ENCODE assay signal across 9 cellular contexts in the genomic region with DNA sequence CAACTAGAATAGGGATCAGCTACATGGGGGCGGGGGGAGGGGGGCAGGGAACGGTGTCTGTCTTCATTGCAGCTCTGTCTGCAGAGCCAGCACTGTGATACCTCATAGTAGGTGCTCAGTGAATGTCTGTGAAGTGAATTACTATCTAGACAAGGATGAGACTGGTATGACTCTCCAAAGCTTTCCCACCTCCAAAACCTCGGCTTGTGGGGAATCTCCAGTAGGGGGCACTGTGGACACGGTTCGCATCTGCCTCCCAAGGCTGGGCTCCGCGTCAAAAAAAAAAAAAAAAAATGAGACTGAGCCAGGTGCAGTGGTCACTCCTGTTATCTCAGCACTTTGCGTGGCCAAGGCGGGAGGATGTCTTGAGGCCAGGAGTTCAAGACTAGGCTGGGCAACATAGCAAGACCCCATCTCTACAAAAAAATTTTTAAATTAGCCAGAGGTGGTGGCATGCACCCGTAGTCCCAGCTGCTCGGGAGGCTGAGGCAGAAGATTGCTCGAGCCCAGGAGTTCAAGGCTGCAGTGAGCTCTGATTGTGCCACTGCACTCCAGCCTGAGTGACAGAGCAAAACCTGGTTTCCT. TPM values are rescaled to one million over a fixed set of nuclear protein-coding genes. Genes with fewer than 3 reads are reported as not detected.
DNase-seq lines count a peak whose midpoint lies in the region; FAIRE-seq and TF ChIP-seq lines count a peak whose summit lies in the region.
"Had no signal": no experiment of that assay in that cellular context is flagged by ENCODE, and none has a peak within 500 bp of the region (broad histone marks: within the 10 kb centered on the region; RNA-seq: fewer than 3 reads in every experiment).

No MANE protein-coding gene starts in this region.

- no peaks in the 10 kb centered on the region for H3K9me3 Mint-ChIP-seq in astrocyte (ENCODE audit: unreplicated experiment)
- H3K9me3 Mint-ChIP-seq: CD4-positive, CD25-positive, alpha-beta regulatory T cell had no signal

- FAIRE-seq in astrocyte (lab: Jason Lieb, UNC) = peak; percentile 13

- H3K4me2 ChIP-seq in astrocyte (ENCODE audit: low read length) = peak overlapping the region; percentile 73

- H4K20me1 ChIP-seq in astrocyte (ENCODE audit: insufficient read depth, low read length) = no peaks in the 10 kb centered on the region

- H3K4me1 ChIP-seq in astrocyte (ENCODE audit: insufficient read depth, low read length) = peaks cover 31% of the 10 kb centered on the region
- peaks cover 0 to 28% (median 20%) of the 10 kb centered on the region in 5 donors for H3K4me1 ChIP-seq in subcutaneous abdominal adipose tissue (ENCODE audit: control insufficient read depth in 5 of 5, insufficient read depth in 5 of 5, low read length in 5 of 5)

- peaks cover 19% of the 10 kb centered on the region for H3K79me2 ChIP-seq in astrocyte (ENCODE audit: insufficient read depth, low read length)

- peaks cover 23% of the 10 kb centered on the region for H3K4me1 Mint-ChIP-seq in astrocyte (ENCODE audit: low read depth, unreplicated experiment)

- H3K36me3 Mint-ChIP-seq in astrocyte (ENCODE audit: low read depth, unreplicated experiment) = peaks cover 15% of the 10 kb centered on the region

- DNase-seq in NCI-H1694 (lab: John Stamatoyannopoulos, UW) = peak; percentile 3
- DNase-seq in NCI-H1694 treated with DMSO at 0.1 percent for 48 hours (lab: John Stamatoyannopoulos, UW) = no peak
- peak; percentile 49 for DNase-seq in NCI-H146 (lab: John Stamatoyannopoulos, UW)
- no peak for DNase-seq in astrocyte (ENCODE audit: low read depth)
- DNase-seq in kidney epithelial cell (ENCODE audit: low read depth) = no peak
- no peak for DNase-seq in 8988T
- no peak for DNase-seq in NCI-H2107 treated with DMSO at 0.1 percent for 48 hours (lab: John Stamatoyannopoulos, UW; ENCODE audit: unreplicated experiment)
- DNase-seq: CD4-positive, CD25-positive, alpha-beta regulatory T cell had no signal

- H3K27ac Mint-ChIP-seq in astrocyte (ENCODE audit: unreplicated experiment) = peak overlapping the region; percentile 79
- H3K27ac Mint-ChIP-seq: CD4-positive, CD25-positive, alpha-beta regulatory T cell had no signal

- H3K36me3 ChIP-seq in astrocyte (ENCODE audit: insufficient read depth, low read length) (no peaks in the 10 kb centered on the region), kidney epithelial cell (ENCODE audit: control insufficient read depth, insufficient read depth, low read length) (no peaks in the 10 kb centered on the region), subcutaneous abdominal adipose tissue (ENCODE audit: control insufficient read depth in 5 of 5, insufficient read depth in 5 of 5, low read length in 5 of 5) (peaks cover 0 to 10% (median 5%) of the 10 kb centered on the region in 5 donors)

- H3K27ac ChIP-seq in astrocyte (ENCODE audit: low read depth, low read length) = peak overlapping the region; percentile 93
- H3K27ac ChIP-seq in subcutaneous abdominal adipose tissue (ENCODE audit: low read depth, low read length) = peak overlapping the region; percentile 55

- H3K27me3 ChIP-seq in astrocyte (ENCODE audit: insufficient read depth, low read length) (no peaks in the 10 kb centered on the region), kidney epithelial cell (ENCODE audit: control insufficient read depth, insufficient read depth, low read length) (no peaks in the 10 kb centered on the region), subcutaneous abdominal adipose tissue (ENCODE audit: control insufficient read depth in 5 of 5, insufficient read depth in 4 of 5, low read length in 5 of 5) (no peaks in the 10 kb centered on the region)

- H3K4me3 ChIP-seq in astrocyte (ENCODE audit: insufficient read depth, low read depth, low read length) (peak overlapping the region; percentile 12), kidney epithelial cell (ENCODE audit: low read depth, low read length) (no peak overlapping the region), subcutaneous abdominal adipose tissue (ENCODE audit: low read depth in 1 of 5, low read length in 5 of 5) (no peak overlapping the region)

- H3K4me3 Mint-ChIP-seq in astrocyte (ENCODE audit: unreplicated experiment) = no peak overlapping the region

- H3K9ac ChIP-seq in astrocyte (ENCODE audit: low read length) = peak overlapping the region; percentile 75
- H3K9ac ChIP-seq in subcutaneous abdominal adipose tissue (ENCODE audit: low read length in 5 of 5) = no peak overlapping the region

- H2AFZ ChIP-seq in astrocyte (ENCODE audit: low read depth, low read length) = no peak overlapping the region

- TF ChIP-seq CTCF in astrocyte (IDR thresholded peaks at IDR 0.05; ENCODE audit: insufficient read depth, low read depth, low read length) = peak; percentile 78
- TF ChIP-seq CTCF in kidney epithelial cell (IDR thresholded peaks at IDR 0.05; ENCODE audit: insufficient read depth, low read length, poor library complexity, severe bottlenecking) = peak; percentile 77

- no peaks in the 10 kb centered on the region for H3K9me3 ChIP-seq in astrocyte (ENCODE audit: insufficient read depth, low read depth, low read length)
- no peaks in the 10 kb centered on the region for H3K9me3 ChIP-seq in subcutaneous abdominal adipose tissue (ENCODE audit: control insufficient read depth in 5 of 5, low read length in 5 of 5)

- no peaks in the 10 kb centered on the region for H3K27me3 Mint-ChIP-seq in astrocyte (ENCODE audit: low read depth, unreplicated experiment)

RNA-seq across cellular contexts. Expression of a gene that starts 9.6 kb away (rescaled TPM):
- total RNA-seq in astrocyte (24.2 and 24.4 TPM in 2 replicates), kidney epithelial cell (15.8 and 16.7 TPM in 2 replicates)

RNA-seq across cellular contexts. Expression of a gene that starts 32.0 kb away (rescaled TPM):
- total RNA-seq in astrocyte (1,303 and 1,496 TPM in 2 replicates), kidney epithelial cell (229 and 245 TPM in 2 replicates)

RNA-seq across cellular contexts. Expression of a gene that starts 59.4 kb away (rescaled TPM):
- total RNA-seq in astrocyte (172 and 181 TPM in 2 replicates), kidney epithelial cell (155 and 183 TPM in 2 replicates)

Comparison
In these comparisons a context has a peak if more than half of its experiments do, and no peak if none do; other contexts are left out.
1. DNase-seq: peak in NCI-H1694 (single experiment) and NCI-H146 (single experiment); none in NCI-H1694 treated with DMSO at 0.1 percent for 48 hours (single experiment), astrocyte (single experiment), kidney epithelial cell (single experiment), 8988T (single experiment) and NCI-H2107 treated with DMSO at 0.1 percent for 48 hours (single experiment).